ENCODE assay signal across 15 cellular contexts in the genomic region with DNA sequence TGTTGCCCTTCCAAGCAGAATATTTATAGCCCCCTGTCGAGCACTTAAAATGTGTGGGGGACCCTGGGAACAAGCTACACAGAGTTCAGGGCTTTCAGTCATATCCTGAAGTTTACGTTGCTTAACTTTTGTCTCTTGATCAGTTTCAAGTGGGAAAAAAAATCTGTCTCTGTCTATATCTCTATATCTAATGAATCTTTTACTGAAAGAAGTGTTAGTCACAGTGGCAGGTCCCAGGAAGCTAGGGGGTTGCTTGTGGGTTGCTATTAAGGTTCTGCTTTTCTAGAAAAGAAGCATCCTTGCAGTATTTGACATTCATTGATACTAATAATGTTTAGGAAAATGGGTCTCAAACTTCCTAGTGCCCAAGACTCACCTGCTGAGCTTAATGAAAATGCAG.
DNase-seq lines count a peak whose midpoint lies in the region; ATAC-seq and TF ChIP-seq lines count a peak whose summit lies in the region.
"Had no signal": no experiment of that assay in that cellular context is flagged by ENCODE, and none has a peak within 500 bp of the region (broad histone marks: within the 10 kb centered on the region; RNA-seq: fewer than 3 reads in every experiment).

No MANE protein-coding gene starts in this region.

- H3K36me3 ChIP-seq in ascending aorta (no peaks in the 10 kb centered on the region), tibial artery (no peaks in the 10 kb centered on the region)
- H3K36me3 ChIP-seq: esophagus squamous epithelium had no signal

- DNase-seq in stimulated activated CD4-positive, alpha-beta T cell treated with anti-CD3 and anti-CD28 coated beads, Interleukin-15, amount 100 ng/mL, for 24 hours, result peak; percentile 35
- no peak for DNase-seq in stimulated activated CD4-positive, alpha-beta T cell treated with anti-CD3 and anti-CD28 coated beads, Interleukin-4, amount 100 ng/mL, for 4 hours
- DNase-seq in Kasumi-1 (lab: John Stamatoyannopoulos, UW) (peak; percentile 58 to 67), ascending aorta (ENCODE audit: low spot score in 2 of 2) (no peak), tibial artery (no peak), mesenteric fat pad (ENCODE audit: low spot score) (no peak)
- DNase-seq: anterior cingulate cortex, DMS79 treated with DMSO at 0.1 percent for 48 hours, esophagus squamous epithelium, MV-4-11, NCI-H2081 treated with DMSO at 0.1 percent for 48 hours, NCI-H748 treated with DMSO at 0.1 percent for 48 hours had no signal

- H3K27me3 ChIP-seq in ascending aorta, result no peaks in the 10 kb centered on the region
- no peaks in the 10 kb centered on the region for H3K27me3 ChIP-seq in tibial artery
- H3K27me3 ChIP-seq: esophagus squamous epithelium had no signal

- H3K4me1 ChIP-seq in ascending aorta, result peaks cover 0 to 19% of the 10 kb centered on the region in 2 donors
- peaks cover 0 to 59% (median 41%) of the 10 kb centered on the region in 4 donors for H3K4me1 ChIP-seq in tibial artery

- H3K4me3 ChIP-seq in ascending aorta (no peak overlapping the region), tibial artery (no peak overlapping the region)
- H3K4me3 ChIP-seq: esophagus squamous epithelium had no signal

- ATAC-seq in HG03045 (IDR thresholded peaks at IDR 0.05; ENCODE audit: unreplicated experiment), result no peak
- ATAC-seq in GM21619 (IDR thresholded peaks at IDR 0.05; ENCODE audit: unreplicated experiment), result no peak

- intact Hi-C loops in ascending aorta (cut with DNase I), result loop anchor here (5.0 kb wide), 1 partner anchor 40 kb away; no protein-coding TSS in a partner anchor
- intact Hi-C loops in tibial artery (cut with DNase I; ENCODE audit: low total_unique reads), result no loop called here

- no peaks in the 10 kb centered on the region for H3K9me3 ChIP-seq in ascending aorta
- H3K9me3 ChIP-seq in tibial artery, result no peaks in the 10 kb centered on the region
- H3K9me3 ChIP-seq: esophagus squamous epithelium had no signal

- H3K27ac ChIP-seq in ascending aorta (peak overlapping the region; percentile 11 to 42), tibial artery (peak overlapping the region; percentile 54 to 57)
- H3K27ac ChIP-seq: C4-2B had no signal

- TF ChIP-seq CTCF in ascending aorta (IDR thresholded peaks at IDR 0.05) (no peak), tibial artery (IDR thresholded peaks at IDR 0.05) (no peak)

Comparison
In these comparisons a context has a peak if more than half of its experiments do, and no peak if none do; other contexts are left out.
1. DNase-seq: peak in stimulated activated CD4-positive, alpha-beta T cell treated with anti-CD3 and anti-CD28 coated beads, Interleukin-15, amount 100 ng/mL, for 24 hours (single experiment) and Kasumi-1 (2 of 2); none in stimulated activated CD4-positive, alpha-beta T cell treated with anti-CD3 and anti-CD28 coated beads, Interleukin-4, amount 100 ng/mL, for 4 hours (0 of 2), ascending aorta (0 of 2), tibial artery (0 of 2) and mesenteric fat pad (single experiment).